ENCODE assay signal across 19 cellular contexts in genomic region chr2:225064362-225064761, GRCh38. TPM values are rescaled to one million over a fixed set of nuclear protein-coding genes. Genes with fewer than 3 reads are reported as not detected.
DNase-seq lines count a peak whose midpoint lies in the region; ATAC-seq and FAIRE-seq lines count a peak whose summit lies in the region.
"Had no signal": no experiment of that assay in that cellular context is flagged by ENCODE, and none has a peak within 500 bp of the region (broad histone marks: within the 10 kb centered on the region; RNA-seq: fewer than 3 reads in every experiment).

No MANE protein-coding gene starts in this region.

- H3K79me2 ChIP-seq in Karpas-422 (ENCODE audit: low read length), result no peaks in the 10 kb centered on the region

- peaks cover 10 to 18% of the 10 kb centered on the region in 2 donors for H3K9me3 Mint-ChIP-seq in activated T-cell treated with anti-CD3 and anti-CD28 coated beads, Interleukin-2, amount 50 U/mL, for 72 hours
- H3K9me3 Mint-ChIP-seq in activated naive CD8-positive, alpha-beta T cell treated with anti-CD3 and anti-CD28 coated beads, Interleukin-2, amount 50 U/mL, for 24 hours, result peaks cover 26% of the 10 kb centered on the region
- H3K9me3 Mint-ChIP-seq in stimulated activated naive CD8-positive, alpha-beta T cell treated with anti-CD3 and anti-CD28 coated beads, Interleukin-15, Interleukin-2, amounts not matched to agents 100 ng/mL and 50 ng/mL, for 24 hours, result peaks cover 23% of the 10 kb centered on the region

- no peaks in the 10 kb centered on the region for H3K9me3 ChIP-seq in Karpas-422 (ENCODE audit: low read length)
- H3K9me3 ChIP-seq: testis had no signal

- H2AFZ ChIP-seq in Karpas-422 (ENCODE audit: low read length), result no peak overlapping the region

- H3K36me3 ChIP-seq in Karpas-422 (ENCODE audit: insufficient read depth, low read length), result no peaks in the 10 kb centered on the region

- no peak overlapping the region for H3K9ac ChIP-seq in Karpas-422 (ENCODE audit: low read length)

- peak; percentile 30 to 44 for ATAC-seq in activated T-cell treated with anti-CD3 and anti-CD28 coated beads, Interleukin-2, amount 50 U/mL, for 72 hours (replicated peaks in 1 of 2)
- ATAC-seq in activated naive CD8-positive, alpha-beta T cell treated with anti-CD3 and anti-CD28 coated beads, Interleukin-2, amount 50 U/mL, for 24 hours, result peak; percentile 59
- no peak for ATAC-seq in GM21515 (IDR thresholded peaks at IDR 0.05; ENCODE audit: unreplicated experiment)

- no peak overlapping the region for H3K4me3 ChIP-seq in Karpas-422 (ENCODE audit: low read length)
- H3K4me3 ChIP-seq: testis had no signal

- peaks cover 31% of the 10 kb centered on the region for H3K4me1 Mint-ChIP-seq in activated T-cell treated with anti-CD3 and anti-CD28 coated beads, Interleukin-2, amount 50 U/mL, for 72 hours (ENCODE audit: low read depth)
- H3K4me1 Mint-ChIP-seq in activated naive CD8-positive, alpha-beta T cell treated with anti-CD3 and anti-CD28 coated beads, Interleukin-2, amount 50 U/mL, for 24 hours, result peaks cover 35% of the 10 kb centered on the region
- peaks cover 41% of the 10 kb centered on the region for H3K4me1 Mint-ChIP-seq in stimulated activated naive CD8-positive, alpha-beta T cell treated with anti-CD3 and anti-CD28 coated beads, Interleukin-15, Interleukin-2, amounts not matched to agents 100 ng/mL and 50 ng/mL, for 24 hours (ENCODE audit: low read depth)
- H3K4me1 Mint-ChIP-seq: activated B cell treated with CpG ODN at 0.5 μM for 24 hours had no signal

- H3K36me3 Mint-ChIP-seq in activated T-cell treated with anti-CD3 and anti-CD28 coated beads, Interleukin-2, amount 50 U/mL, for 72 hours (ENCODE audit: insufficient read depth in 2 of 2), result peaks cover 14 to 21% of the 10 kb centered on the region in 2 donors
- peaks cover 9% of the 10 kb centered on the region for H3K36me3 Mint-ChIP-seq in activated naive CD8-positive, alpha-beta T cell treated with anti-CD3 and anti-CD28 coated beads, Interleukin-2, amount 50 U/mL, for 24 hours (ENCODE audit: low read depth)
- peaks cover 3% of the 10 kb centered on the region for H3K36me3 Mint-ChIP-seq in stimulated activated naive CD8-positive, alpha-beta T cell treated with anti-CD3 and anti-CD28 coated beads, Interleukin-15, Interleukin-2, amounts not matched to agents 100 ng/mL and 50 ng/mL, for 24 hours (ENCODE audit: low read depth)

- FAIRE-seq in HTR-8/SVneo (lab: Jason Lieb, UNC), result peak; percentile 20
- FAIRE-seq: GM18507, H1, islet of Langerhans had no signal

- DNase-seq in activated T-cell treated with anti-CD3 and anti-CD28 coated beads, Interleukin-2, amount 50 U/mL, for 72 hours, result no peak
- no peak for DNase-seq in activated T-cell treated with anti-CD3 and anti-CD28 coated beads, Interleukin-2, amount 50 U/mL, for 48 hours
- DNase-seq in HTR-8/SVneo (ENCODE audit: insufficient read length, low spot score) (no peak), NCI-H345 treated with DMSO at 0.1 percent for 48 hours (lab: John Stamatoyannopoulos, UW; ENCODE audit: unreplicated experiment) (no peak), Karpas-422 (no peak)
- no peak for DNase-seq in activated naive CD8-positive, alpha-beta T cell treated with anti-CD3 and anti-CD28 coated beads, Interleukin-2, amount 50 U/mL, for 24 hours
- DNase-seq: activated B cell treated with CpG ODN at 0.5 μM for 24 hours, cortex of kidney, NCI-H1436 treated with DMSO at 0.1 percent for 48 hours, NCI-H2171 treated with DMSO at 0.1 percent for 48 hours, NCI-H82, occipital lobe, SHP77 treated with DMSO at 0.1 percent for 48 hours, testis had no signal

- H3K27me3 ChIP-seq in Karpas-422 (ENCODE audit: low read length), result no peaks in the 10 kb centered on the region
- H3K27me3 ChIP-seq: testis had no signal

- peak overlapping the region in 1 of 2 donors; percentile 17 for H3K4me3 Mint-ChIP-seq in activated T-cell treated with anti-CD3 and anti-CD28 coated beads, Interleukin-2, amount 50 U/mL, for 72 hours
- H3K4me3 Mint-ChIP-seq in activated naive CD8-positive, alpha-beta T cell treated with anti-CD3 and anti-CD28 coated beads, Interleukin-2, amount 50 U/mL, for 24 hours, result no peak overlapping the region
- H3K4me3 Mint-ChIP-seq in stimulated activated naive CD8-positive, alpha-beta T cell treated with anti-CD3 and anti-CD28 coated beads, Interleukin-15, Interleukin-2, amounts not matched to agents 100 ng/mL and 50 ng/mL, for 24 hours, result peak overlapping the region; percentile 44
- H3K4me3 Mint-ChIP-seq: activated B cell treated with CpG ODN at 0.5 μM for 24 hours had no signal

- H3K27ac ChIP-seq in Karpas-422 (ENCODE audit: low read length), result no peak overlapping the region
- H3K27ac ChIP-seq: testis had no signal

- no peaks in the 10 kb centered on the region for H4K20me1 ChIP-seq in Karpas-422 (ENCODE audit: insufficient read depth, low read depth, low read length)

- no peaks in the 10 kb centered on the region for H3K9me2 ChIP-seq in Karpas-422 (replicated peaks; ENCODE audit: insufficient read depth, low read length)

- no peak overlapping the region for H3K4me2 ChIP-seq in Karpas-422 (ENCODE audit: low read depth, low read length, poor library complexity, severe bottlenecking)

- no peaks in the 10 kb centered on the region for H3K27me3 Mint-ChIP-seq in activated T-cell treated with anti-CD3 and anti-CD28 coated beads, Interleukin-2, amount 50 U/mL, for 72 hours (ENCODE audit: low read depth)
- no peaks in the 10 kb centered on the region for H3K27me3 Mint-ChIP-seq in activated naive CD8-positive, alpha-beta T cell treated with anti-CD3 and anti-CD28 coated beads, Interleukin-2, amount 50 U/mL, for 24 hours
- H3K27me3 Mint-ChIP-seq in stimulated activated naive CD8-positive, alpha-beta T cell treated with anti-CD3 and anti-CD28 coated beads, Interleukin-15, Interleukin-2, amounts not matched to agents 100 ng/mL and 50 ng/mL, for 24 hours, result no peaks in the 10 kb centered on the region

- H3K27ac Mint-ChIP-seq in activated T-cell treated with anti-CD3 and anti-CD28 coated beads, Interleukin-2, amount 50 U/mL, for 72 hours, result no peak overlapping the region
- H3K27ac Mint-ChIP-seq in activated naive CD8-positive, alpha-beta T cell treated with anti-CD3 and anti-CD28 coated beads, Interleukin-2, amount 50 U/mL, for 24 hours, result peak overlapping the region; percentile 55
- H3K27ac Mint-ChIP-seq in stimulated activated naive CD8-positive, alpha-beta T cell treated with anti-CD3 and anti-CD28 coated beads, Interleukin-15, Interleukin-2, amounts not matched to agents 100 ng/mL and 50 ng/mL, for 24 hours, result peak overlapping the region; percentile 59
- H3K27ac Mint-ChIP-seq: activated B cell treated with CpG ODN at 0.5 μM for 24 hours had no signal

- no peaks in the 10 kb centered on the region for H3K4me1 ChIP-seq in Karpas-422 (ENCODE audit: low read length)
- H3K4me1 ChIP-seq: testis had no signal

RNA-seq across cellular contexts. Expression of gene DOCK10, which starts 22.1 kb away (rescaled TPM):
- 100 to 1,000 TPM; 179 to 199 TPM for total RNA-seq in activated T-cell treated with anti-CD3 and anti-CD28 coated beads, Interleukin-2, amount 50 U/mL, for 72 hours
- total RNA-seq in Karpas-422 (2014; rRNA removed; shearing (Covaris generic); ENCODE audit: low replicate concordance), result 0.15 and 0.76 TPM in 2 replicates

Comparison
In these comparisons a context has a peak if more than half of its experiments do, and no peak if none do; other contexts are left out.
1. RNA of gene DOCK10, which starts 22.1 kb away (total RNA-seq): 179 to 199 TPM in activated T-cell treated with anti-CD3 and anti-CD28 coated beads, Interleukin-2, amount 50 U/mL, for 72 hours; 0.15 to 0.76 TPM in Karpas-422; every median in the first group is over 100 times any median in the second.